29 cellular contexts compared by ENCODE assay signal in the genomic region with DNA sequence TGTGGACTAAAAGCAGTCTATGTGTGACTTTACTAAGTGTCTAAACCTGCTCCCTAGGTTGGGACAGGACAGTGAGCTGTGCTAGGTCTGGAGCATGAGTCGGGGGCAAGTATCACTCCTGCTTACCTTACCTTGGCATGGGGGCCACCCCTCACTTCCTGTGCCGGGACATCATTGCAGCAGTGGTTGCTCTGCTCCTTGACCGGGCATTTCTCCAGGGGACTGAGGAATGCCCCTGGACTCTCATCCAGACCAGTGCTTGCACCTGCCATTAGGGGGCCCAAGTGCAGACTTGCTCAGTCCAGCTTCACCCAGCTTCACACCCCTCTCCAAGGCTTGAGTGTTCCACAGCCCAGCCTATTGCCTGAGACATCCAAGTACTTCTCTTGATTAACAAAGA.
DNase-seq lines count a peak whose midpoint lies in the region; FAIRE-seq and TF ChIP-seq lines count a peak whose summit lies in the region.
"Had no signal": no experiment of that assay in that cellular context is flagged by ENCODE, and none has a peak within 500 bp of the region (broad histone marks: within the 10 kb centered on the region; RNA-seq: fewer than 3 reads in every experiment).

No MANE protein-coding gene starts in this region.

- DNase-seq in GM12864 (ENCODE audit: low read depth) (no peak), MG63 (peak; percentile 6), endothelial cell (ENCODE audit: low spot score) (peak; percentile 15), epidermal melanocyte (ENCODE audit: insufficient read length, low spot score) (no peak), GM19239 (ENCODE audit: insufficient read length, low spot score) (no peak), NCI-H146 (lab: John Stamatoyannopoulos, UW) (no peak), RWPE1 (ENCODE audit: low spot score) (no peak)
- DNase-seq: activated CD8-positive, alpha-beta memory T cell treated with anti-CD3 and anti-CD28 coated beads for 24 hours; activated T-cell treated with anti-CD3 and anti-CD28 coated beads, Interleukin-2, amount 50 U/mL, for 24 hours; heart right ventricle; immature natural killer cell; naive B cell; NCI-H1105; NCI-H2029 treated with DMSO at 0.1 percent for 48 hours; NCI-H226; NCI-H774; occipital lobe; PC-9; SHP77 treated with DMSO at 0.1 percent for 48 hours; substantia nigra; T-cell had no signal

- H3K27me3 ChIP-seq in MG63, result no peaks in the 10 kb centered on the region
- H3K27me3 ChIP-seq: BLaER1, heart right ventricle had no signal

- CTCF ChIA-PET in RWPE1 (lab: Yijun Ruan, JAX), result interaction anchor here (0.6 to 2.1 kb wide), 2 partner anchors 12 to 893 kb away, joined by 3 to 11 read pairs; no protein-coding TSS in a partner anchor

- H3K27me3 Mint-ChIP-seq in endothelial cell (ENCODE audit: unreplicated experiment), result no peaks in the 10 kb centered on the region
- H3K27me3 Mint-ChIP-seq: activated T-cell treated with anti-CD3 and anti-CD28 coated beads, Interleukin-2, amount 50 U/mL, for 24 hours had no signal

- no peak overlapping the region for H3K27ac ChIP-seq in 22Rv1
- no peak overlapping the region for H3K27ac ChIP-seq in RWPE1
- H3K27ac ChIP-seq: BLaER1, heart right ventricle, PC-9, skin epidermis had no signal

- POLR2A ChIA-PET in RWPE1 (lab: Yijun Ruan, JAX; ENCODE audit: low non-redundant PET), result no interaction called here

- TF ChIP-seq CTCF in 22Rv1 (IDR thresholded peaks at IDR 0.05) (peak; percentile 30), GM12864 (IDR thresholded peaks at IDR 0.05; ENCODE audit: low read depth, low read length, missing control alignments) (peak; percentile 9), endothelial cell (IDR thresholded peaks at IDR 0.05; ENCODE audit: unreplicated experiment) (peak; percentile 31), RWPE1 (conservative IDR thresholded peaks at IDR 0.05; ENCODE audit: low read depth) (no peak)

- H3K4me1 Mint-ChIP-seq in endothelial cell (ENCODE audit: unreplicated experiment), result no peaks in the 10 kb centered on the region
- H3K4me1 Mint-ChIP-seq: brain, naive B cell, T-cell had no signal

- no peak overlapping the region for H3K27ac Mint-ChIP-seq in endothelial cell (ENCODE audit: unreplicated experiment)
- H3K27ac Mint-ChIP-seq: activated T-cell treated with anti-CD3 and anti-CD28 coated beads, Interleukin-2, amount 50 U/mL, for 24 hours; brain; immature natural killer cell; T-cell had no signal

- H3K9me3 Mint-ChIP-seq in endothelial cell (ENCODE audit: unreplicated experiment), result no peaks in the 10 kb centered on the region

- FAIRE-seq in GM19239 (lab: Jason Lieb, UNC), result no peak
- FAIRE-seq: GM18507, H54, TTC549, urothelium cell line had no signal

- no peak overlapping the region for H3K4me3 Mint-ChIP-seq in endothelial cell (ENCODE audit: unreplicated experiment)
- H3K4me3 Mint-ChIP-seq: activated T-cell treated with anti-CD3 and anti-CD28 coated beads, Interleukin-2, amount 50 U/mL, for 24 hours; brain; immature natural killer cell; naive B cell; T-cell had no signal

- H3K4me3 ChIP-seq in GM12864 (ENCODE audit: low read depth, low read length) (no peak overlapping the region), MG63 (no peak overlapping the region)
- H3K4me3 ChIP-seq: BLaER1, heart right ventricle, PC-9, skin epidermis had no signal

- H3K36me3 Mint-ChIP-seq in endothelial cell (ENCODE audit: low read depth, unreplicated experiment), result no peaks in the 10 kb centered on the region
- H3K36me3 Mint-ChIP-seq: brain, immature natural killer cell, naive B cell, T-cell had no signal

- no peaks in the 10 kb centered on the region for H3K9me3 ChIP-seq in MG63

- no peaks in the 10 kb centered on the region for H3K36me3 ChIP-seq in MG63
- H3K36me3 ChIP-seq: BLaER1, heart right ventricle had no signal

Comparison
In these comparisons a context has a peak if more than half of its experiments do, and no peak if none do; other contexts are left out.
1. DNase-seq: peak in MG63 (single experiment) and endothelial cell (single experiment); none in GM12864 (single experiment), epidermal melanocyte (single experiment), GM19239 (single experiment), NCI-H146 (single experiment) and RWPE1 (single experiment).